ENCODE assay signal across 1 cellular context in the genomic region with DNA sequence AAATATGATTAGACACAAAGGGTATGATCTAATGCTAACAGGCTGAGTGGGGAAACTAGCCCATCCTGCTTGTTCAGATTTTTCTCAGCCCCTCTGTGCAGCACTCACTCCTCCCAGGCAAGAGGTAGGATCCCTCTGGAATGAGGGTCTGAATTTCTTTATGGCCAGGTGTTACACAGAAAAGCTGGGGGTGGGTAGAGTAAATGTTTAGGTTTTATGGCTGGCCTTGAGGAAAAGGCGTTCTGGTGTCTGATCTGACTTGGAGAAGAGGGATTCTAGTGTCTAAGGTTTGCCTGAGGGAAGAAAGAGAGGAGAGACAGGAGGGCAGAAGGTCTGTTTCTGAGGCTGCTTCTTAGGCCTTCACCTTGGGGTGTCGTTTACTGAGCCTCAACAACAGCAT.
TF ChIP-seq lines count a peak whose summit lies in the region.

No MANE protein-coding gene starts in this region.

TF ChIP-seq in GM12878, 131 proteins besides CTCF, POLR2A, EP300 and RAD21 (continued from another document):
- TF ChIP-seq, protein P1, sequence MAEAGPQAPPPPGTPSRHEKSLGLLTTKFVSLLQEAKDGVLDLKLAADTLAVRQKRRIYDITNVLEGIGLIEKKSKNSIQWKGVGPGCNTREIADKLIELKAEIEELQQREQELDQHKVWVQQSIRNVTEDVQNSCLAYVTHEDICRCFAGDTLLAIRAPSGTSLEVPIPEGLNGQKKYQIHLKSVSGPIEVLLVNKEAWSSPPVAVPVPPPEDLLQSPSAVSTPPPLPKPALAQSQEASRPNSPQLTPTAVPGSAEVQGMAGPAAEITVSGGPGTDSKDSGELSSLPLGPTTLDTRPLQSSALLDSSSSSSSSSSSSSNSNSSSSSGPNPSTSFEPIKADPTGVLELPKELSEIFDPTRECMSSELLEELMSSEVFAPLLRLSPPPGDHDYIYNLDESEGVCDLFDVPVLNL (IDR thresholded peaks at IDR 0.05; ENCODE audit: low read depth, low read length): no peak
- TF ChIP-seq POU2F2 (IDR thresholded peaks at IDR 0.05; ENCODE audit: borderline replicate concordance, low read depth, low read length): no peak
- TF ChIP-seq, protein P2, sequence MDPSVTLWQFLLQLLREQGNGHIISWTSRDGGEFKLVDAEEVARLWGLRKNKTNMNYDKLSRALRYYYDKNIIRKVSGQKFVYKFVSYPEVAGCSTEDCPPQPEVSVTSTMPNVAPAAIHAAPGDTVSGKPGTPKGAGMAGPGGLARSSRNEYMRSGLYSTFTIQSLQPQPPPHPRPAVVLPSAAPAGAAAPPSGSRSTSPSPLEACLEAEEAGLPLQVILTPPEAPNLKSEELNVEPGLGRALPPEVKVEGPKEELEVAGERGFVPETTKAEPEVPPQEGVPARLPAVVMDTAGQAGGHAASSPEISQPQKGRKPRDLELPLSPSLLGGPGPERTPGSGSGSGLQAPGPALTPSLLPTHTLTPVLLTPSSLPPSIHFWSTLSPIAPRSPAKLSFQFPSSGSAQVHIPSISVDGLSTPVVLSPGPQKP (IDR thresholded peaks at IDR 0.05; ENCODE audit: low read depth, low read length): no peak
